Comparison of ENCODE assay signal across 28 cellular contexts in genomic region chr2:9149388-9149660, GRCh38.
"Had no signal": no experiment of that assay in that cellular context is flagged by ENCODE, and none has a peak within 500 bp of the region (broad histone marks: within the 10 kb centered on the region; RNA-seq: fewer than 3 reads in every experiment).

No MANE protein-coding gene starts in this region.

- H3K4me3 ChIP-seq: colonic mucosa, coronary artery, dorsolateral prefrontal cortex, esophagus muscularis mucosa, esophagus squamous epithelium, gastrocnemius medialis, gastroesophageal sphincter, heart left ventricle, heart right ventricle had no signal

- H3K27me3 ChIP-seq: colonic mucosa, dorsolateral prefrontal cortex, esophagus muscularis mucosa, foreskin keratinocyte, gastrocnemius medialis, gastroesophageal sphincter, heart left ventricle had no signal

- H3K36me3 ChIP-seq: colonic mucosa, esophagus muscularis mucosa, esophagus squamous epithelium, gastrocnemius medialis, gastroesophageal sphincter, heart left ventricle, heart right ventricle had no signal

- DNase-seq: colonic mucosa; cortex of kidney; dermis blood vessel endothelial cell; dorsolateral prefrontal cortex; effector CD4-positive, alpha-beta T cell; effector CD8-positive, alpha-beta T cell; effector memory CD4-positive, alpha-beta T cell; effector memory CD8-positive, alpha-beta T cell; endodermal cell; erythroblast; esophagus squamous epithelium; foreskin fibroblast; foreskin keratinocyte; foreskin melanocyte; gastrocnemius medialis; glutamatergic neuron; head of caudate nucleus; heart left ventricle; heart right ventricle had no signal

- H3K4me3 Mint-ChIP-seq: dendritic cell treated with granulocyte-macrophage colony-stimulating factor and Interleukin-4, amounts not matched to agents 40 ng/mL and 50 ng/mL, for 4 days; effector memory CD8-positive, alpha-beta T cell; endodermal cell had no signal

- H3K27ac ChIP-seq: colonic mucosa, coronary artery, dorsolateral prefrontal cortex, epithelial cell of prostate, esophagus muscularis mucosa, esophagus squamous epithelium, foreskin keratinocyte, gastrocnemius medialis, gastroesophageal sphincter, heart left ventricle, heart right ventricle had no signal

- ATAC-seq: effector memory CD8-positive, alpha-beta T cell; gastrocnemius medialis; gastroesophageal sphincter; heart left ventricle; heart right ventricle had no signal

- H3K9me3 ChIP-seq: colonic mucosa, esophagus muscularis mucosa, esophagus squamous epithelium, gastrocnemius medialis, gastroesophageal sphincter had no signal

- H3K4me1 Mint-ChIP-seq: endodermal cell had no signal

- H3K9me3 Mint-ChIP-seq: dendritic cell treated with granulocyte-macrophage colony-stimulating factor and Interleukin-4, amounts not matched to agents 40 ng/mL and 50 ng/mL, for 4 days; effector memory CD8-positive, alpha-beta T cell; endodermal cell had no signal

- H3K4me1 ChIP-seq: colonic mucosa, foreskin keratinocyte had no signal

- H3K27ac Mint-ChIP-seq: dendritic cell treated with granulocyte-macrophage colony-stimulating factor and Interleukin-4, amounts not matched to agents 40 ng/mL and 50 ng/mL, for 4 days; effector memory CD8-positive, alpha-beta T cell; endodermal cell had no signal

- FAIRE-seq: colon, endometrium, endothelial cell of umbilical vein, frontal cortex had no signal
